ENCODE assay signal across 8 cellular contexts in genomic region chr21:27700974-27701614, GRCh38.
DNase-seq lines count a peak whose midpoint lies in the region; ATAC-seq and TF ChIP-seq lines count a peak whose summit lies in the region.

No MANE protein-coding gene starts in this region.

- CTCF ChIA-PET in activated CD8-positive, alpha-beta T cell treated with anti-CD3 and anti-CD28 coated beads, Interleukin-2, amount 10 ng/mL, durations not matched to agents 7 days and 5 days (lab: Charles Lee) = interaction anchor here (1.0 to 2.3 kb wide), 3 partner anchors 817 to 1044 kb away, joined by 3 to 8 read pairs (median 4); no protein-coding TSS in a partner anchor

- peak; percentile 74 for DNase-seq in NCI-H774 (lab: John Stamatoyannopoulos, UW)
- DNase-seq in activated CD8-positive, alpha-beta T cell treated with anti-CD3 and anti-CD28 coated beads, Interleukin-2, amount 10 ng/mL, durations not matched to agents 7 days and 5 days = peak; percentile 70
- DNase-seq in endothelial cell (ENCODE audit: low spot score) = peak; percentile 81
- peak; percentile 69 to 86 for DNase-seq in mesothelial cell of epicardium (ENCODE audit: low spot score in 2 of 2, unreplicated experiment in 2 of 2)
- DNase-seq in stimulated activated CD8-positive, alpha-beta memory T cell treated with anti-CD3 and anti-CD28 coated beads, Interleukin-4, amount 100 ng/mL, for 24 hours (ENCODE audit: low read depth) = peak; percentile 32

- H3K4me3 ChIP-seq in DOHH2 (ENCODE audit: low read length) = no peak overlapping the region

- no peaks in the 10 kb centered on the region for H3K4me1 ChIP-seq in DOHH2 (ENCODE audit: control insufficient read depth, low read length)

- H3K36me3 ChIP-seq in DOHH2 (ENCODE audit: control insufficient read depth, low read length) = no peaks in the 10 kb centered on the region

- POLR2A ChIA-PET in activated CD8-positive, alpha-beta T cell treated with anti-CD3 and anti-CD28 coated beads, Interleukin-2, amount 10 ng/mL, durations not matched to agents 7 days and 5 days (lab: Charles Lee) = no interaction called here

- no peaks in the 10 kb centered on the region for H3K4me1 Mint-ChIP-seq in activated CD8-positive, alpha-beta T cell treated with anti-CD3 and anti-CD28 coated beads, Interleukin-2, amount 10 ng/mL, durations not matched to agents 7 days and 5 days (ENCODE audit: low read depth)
- H3K4me1 Mint-ChIP-seq in endothelial cell (ENCODE audit: unreplicated experiment) = no peaks in the 10 kb centered on the region
- peaks cover 7% of the 10 kb centered on the region for H3K4me1 Mint-ChIP-seq in mesothelial cell of epicardium

- H4K20me1 ChIP-seq in DOHH2 (ENCODE audit: control insufficient read depth, insufficient read depth, low read depth, low read length) = no peaks in the 10 kb centered on the region

- no peak overlapping the region for H3K4me3 Mint-ChIP-seq in activated CD8-positive, alpha-beta T cell treated with anti-CD3 and anti-CD28 coated beads, Interleukin-2, amount 10 ng/mL, durations not matched to agents 7 days and 5 days
- no peak overlapping the region for H3K4me3 Mint-ChIP-seq in endothelial cell (ENCODE audit: unreplicated experiment)
- peak overlapping the region; percentile 18 for H3K4me3 Mint-ChIP-seq in mesothelial cell of epicardium

- no peaks in the 10 kb centered on the region for H3F3A ChIP-seq in DOHH2 (ENCODE audit: control insufficient read depth, insufficient read depth)

- H3K27ac Mint-ChIP-seq in activated CD8-positive, alpha-beta T cell treated with anti-CD3 and anti-CD28 coated beads, Interleukin-2, amount 10 ng/mL, durations not matched to agents 7 days and 5 days = no peak overlapping the region
- H3K27ac Mint-ChIP-seq in endothelial cell (ENCODE audit: unreplicated experiment) = no peak overlapping the region
- no peak overlapping the region for H3K27ac Mint-ChIP-seq in mesothelial cell of epicardium

- H3K9me3 Mint-ChIP-seq in activated CD8-positive, alpha-beta T cell treated with anti-CD3 and anti-CD28 coated beads, Interleukin-2, amount 10 ng/mL, durations not matched to agents 7 days and 5 days (ENCODE audit: insufficient read depth) = no peaks in the 10 kb centered on the region
- H3K9me3 Mint-ChIP-seq in endothelial cell (ENCODE audit: unreplicated experiment) = no peaks in the 10 kb centered on the region
- peaks cover 4% of the 10 kb centered on the region for H3K9me3 Mint-ChIP-seq in mesothelial cell of epicardium

- no peaks in the 10 kb centered on the region for H3K9me2 ChIP-seq in DOHH2 (replicated peaks; ENCODE audit: control insufficient read depth, low read length)

- H3K27me3 ChIP-seq in DOHH2 (ENCODE audit: control insufficient read depth, low read length) = no peaks in the 10 kb centered on the region

- H3K79me2 ChIP-seq in DOHH2 (ENCODE audit: control insufficient read depth, low read length) = no peaks in the 10 kb centered on the region

- H3K9me3 ChIP-seq in DOHH2 (ENCODE audit: control insufficient read depth, insufficient read depth, low read length) = no peaks in the 10 kb centered on the region

- H3K4me2 ChIP-seq in DOHH2 (ENCODE audit: low read length) = no peak overlapping the region

- TF ChIP-seq CTCF in DOHH2 (IDR thresholded peaks at IDR 0.05; ENCODE audit: low read depth, low read length, poor library complexity, severe bottlenecking) (peak; percentile 72), endothelial cell (IDR thresholded peaks at IDR 0.05; ENCODE audit: unreplicated experiment) (peak; percentile 92), mesothelial cell of epicardium (IDR thresholded peaks at IDR 0.05; ENCODE audit: unreplicated experiment) (peak; percentile 91)

- ATAC-seq in HG03432 (IDR thresholded peaks at IDR 0.05; ENCODE audit: unreplicated experiment) (peak; percentile 82), HG03469 (IDR thresholded peaks at IDR 0.05; ENCODE audit: unreplicated experiment) (no peak)
- ATAC-seq in activated CD8-positive, alpha-beta T cell treated with anti-CD3 and anti-CD28 coated beads, Interleukin-2, amount 10 ng/mL, durations not matched to agents 7 days and 5 days = peak; percentile 47

- H3K27me3 Mint-ChIP-seq in activated CD8-positive, alpha-beta T cell treated with anti-CD3 and anti-CD28 coated beads, Interleukin-2, amount 10 ng/mL, durations not matched to agents 7 days and 5 days (ENCODE audit: low read depth) = no peaks in the 10 kb centered on the region
- H3K27me3 Mint-ChIP-seq in endothelial cell (ENCODE audit: unreplicated experiment) (no peaks in the 10 kb centered on the region), mesothelial cell of epicardium (ENCODE audit: low read depth) (no peaks in the 10 kb centered on the region)

- H3K36me3 Mint-ChIP-seq in activated CD8-positive, alpha-beta T cell treated with anti-CD3 and anti-CD28 coated beads, Interleukin-2, amount 10 ng/mL, durations not matched to agents 7 days and 5 days (ENCODE audit: low read depth) = no peaks in the 10 kb centered on the region
- H3K36me3 Mint-ChIP-seq in endothelial cell (ENCODE audit: low read depth, unreplicated experiment) (no peaks in the 10 kb centered on the region), mesothelial cell of epicardium (no peaks in the 10 kb centered on the region)

- no peak overlapping the region for H3K27ac ChIP-seq in DOHH2 (ENCODE audit: low read depth, low read length)
